19 cellular contexts compared by ENCODE assay signal in the genomic region with DNA sequence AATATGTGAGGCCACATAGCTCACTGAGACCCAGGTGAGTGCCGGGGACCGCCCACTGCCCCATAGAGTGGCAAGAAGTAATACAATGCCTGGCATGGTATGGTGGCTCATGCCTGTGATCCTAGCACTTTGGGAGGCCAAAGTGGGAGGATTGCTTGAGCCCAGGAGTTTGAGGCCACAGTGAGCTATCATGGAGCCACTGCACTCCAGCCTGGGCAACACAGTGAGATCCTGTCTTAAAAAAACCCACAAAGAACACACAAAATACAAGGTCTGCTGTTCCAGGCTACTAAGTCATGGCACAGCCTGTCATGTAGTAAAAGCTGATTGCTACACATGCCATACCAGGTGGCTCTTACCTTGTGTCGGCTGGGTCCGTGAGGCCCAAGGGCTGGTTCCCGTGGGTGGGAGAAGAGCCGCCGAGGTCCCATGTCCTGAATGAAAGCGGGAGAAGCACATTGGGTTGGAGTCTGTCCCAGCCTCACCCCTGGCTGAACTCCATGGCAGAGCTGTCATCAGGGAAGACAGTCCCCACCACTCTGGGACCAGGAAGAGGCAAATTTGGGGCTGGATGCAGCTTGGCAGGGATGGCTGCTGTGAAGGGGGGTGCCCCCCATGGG. TPM values are rescaled to one million over a fixed set of nuclear protein-coding genes. Genes with fewer than 3 reads are reported as not detected.
DNase-seq lines count a peak whose midpoint lies in the region; ATAC-seq and TF ChIP-seq lines count a peak whose summit lies in the region.
"Had no signal": no experiment of that assay in that cellular context is flagged by ENCODE, and none has a peak within 500 bp of the region (broad histone marks: within the 10 kb centered on the region; RNA-seq: fewer than 3 reads in every experiment).

No MANE protein-coding gene starts in this region.

- CTCF ChIA-PET in activated naive CD4-positive, alpha-beta T cell treated with anti-CD3 and anti-CD28 coated beads, Interleukin-2, amount 10 ng/mL, durations not matched to agents 7 days and 5 days (lab: Charles Lee) = no interaction called here
- CTCF ChIA-PET in WTC11 (lab: Charles Lee) = interaction anchor here (0.9 to 1.4 kb wide), 2 partner anchors 60 to 70 kb away, joined by 3 to 5 read pairs; no protein-coding TSS in a partner anchor

- WGBS in neuronal stem cell (ENCODE audit: extremely low coverage in 2 of 2, insufficient read length in 2 of 2, insufficient replicate concordance in 1 of 2), 2 donors = no CpG with 5 or more reads among the region's 8 CpGs

- H3K27me3 ChIP-seq in neuronal stem cell (ENCODE audit: control insufficient read depth in 3 of 3, insufficient read depth in 3 of 3, low read depth in 1 of 3, low read length in 3 of 3) = no peaks in the 10 kb centered on the region
- H3K27me3 ChIP-seq: BLaER1 had no signal

- no peaks in the 10 kb centered on the region for H3K9me3 ChIP-seq in neuronal stem cell (replicated peaks in 1 of 2; ENCODE audit: control insufficient read depth in 2 of 2, insufficient read depth in 1 of 2, low read depth in 1 of 2, low read length in 2 of 2)
- H3K9me3 ChIP-seq: A549, BLaER1 had no signal

- no peak overlapping the region for H3K18ac ChIP-seq in neuronal stem cell (ENCODE audit: low read length)

- POLR2A ChIA-PET in WTC11 (lab: Charles Lee) = no interaction called here

- H3K36me3 Mint-ChIP-seq in activated naive CD4-positive, alpha-beta T cell treated with anti-CD3 and anti-CD28 coated beads, Interleukin-2, amount 10 ng/mL, durations not matched to agents 7 days and 5 days = peaks cover 30% of the 10 kb centered on the region
- peaks cover 16% of the 10 kb centered on the region for H3K36me3 Mint-ChIP-seq in WTC11

- H2AFZ ChIP-seq in neuronal stem cell (ENCODE audit: low read length) = no peak overlapping the region

- H3K4me3 Mint-ChIP-seq in activated naive CD4-positive, alpha-beta T cell treated with anti-CD3 and anti-CD28 coated beads, Interleukin-2, amount 10 ng/mL, durations not matched to agents 7 days and 5 days = no peak overlapping the region
- H3K4me3 Mint-ChIP-seq in WTC11 = no peak overlapping the region
- H3K4me3 Mint-ChIP-seq: CD14-positive monocyte; CD4-positive, alpha-beta memory T cell had no signal

- H4K91ac ChIP-seq in neuronal stem cell (ENCODE audit: low read depth, low read length, poor library complexity) = no peak overlapping the region

- no peak overlapping the region for H3K4ac ChIP-seq in neuronal stem cell (ENCODE audit: low read length)

- H2BK120ac ChIP-seq in neuronal stem cell (ENCODE audit: low read depth, low read length) = no peak overlapping the region

- H3K4me1 Mint-ChIP-seq in activated naive CD4-positive, alpha-beta T cell treated with anti-CD3 and anti-CD28 coated beads, Interleukin-2, amount 10 ng/mL, durations not matched to agents 7 days and 5 days = peaks cover 18% of the 10 kb centered on the region
- H3K4me1 Mint-ChIP-seq in WTC11 = peaks cover 13% of the 10 kb centered on the region

- no peak overlapping the region for H2BK5ac ChIP-seq in neuronal stem cell (ENCODE audit: low read length)

- H3K27me3 Mint-ChIP-seq in activated naive CD4-positive, alpha-beta T cell treated with anti-CD3 and anti-CD28 coated beads, Interleukin-2, amount 10 ng/mL, durations not matched to agents 7 days and 5 days = no peaks in the 10 kb centered on the region
- H3K27me3 Mint-ChIP-seq in WTC11 (ENCODE audit: low read depth) = no peaks in the 10 kb centered on the region
- H3K27me3 Mint-ChIP-seq: CD4-positive, alpha-beta memory T cell had no signal

- H2BK12ac ChIP-seq in neuronal stem cell (ENCODE audit: low read length) = no peak overlapping the region

- ATAC-seq in WTC11 = no peak
- no peak for ATAC-seq in HG03457 (IDR thresholded peaks at IDR 0.05; ENCODE audit: unreplicated experiment)
- ATAC-seq: A549, HCT116, HepG2 had no signal

- peaks cover 44 to 81% of the 10 kb centered on the region in 2 donors for H3K36me3 ChIP-seq in neuronal stem cell (replicated peaks in 1 of 2; ENCODE audit: control insufficient read depth in 2 of 2, insufficient read depth in 2 of 2, low read length in 2 of 2)

- H3K4me3 ChIP-seq in neuronal stem cell (ENCODE audit: low read length in 2 of 2) = peak overlapping the region in 1 of 2 donors; percentile 49
- H3K4me3 ChIP-seq: A549, BLaER1 had no signal

- no peak overlapping the region for H3K14ac ChIP-seq in neuronal stem cell (ENCODE audit: low read length)

- H4K8ac ChIP-seq in neuronal stem cell (ENCODE audit: low read depth, low read length) = peak overlapping the region; percentile 96

- no peak for DNase-seq in activated naive CD4-positive, alpha-beta T cell treated with anti-CD3 and anti-CD28 coated beads, Interleukin-2, amount 10 ng/mL, durations not matched to agents 7 days and 5 days
- DNase-seq in activated naive CD4-positive, alpha-beta T cell treated with Interleukin-2 at 50 U/mL for 16 hours = no peak
- DNase-seq in WTC11 (ENCODE audit: low spot score) (no peak), neuronal stem cell (ENCODE audit: low spot score) (no peak), RKO (ENCODE audit: low spot score) (no peak)
- DNase-seq in activated CD4-positive, alpha-beta T cell treated with anti-CD3 and anti-CD28 coated beads, Interleukin-2, amount 50 U/mL, for 48 hours = no peak
- DNase-seq: Calu3; CD4-positive, alpha-beta memory T cell; DMS79 treated with DMSO at 0.1 percent for 48 hours; GF-D8; GOT3; H7 had no signal

- H2AK5ac ChIP-seq in neuronal stem cell (ENCODE audit: low read depth, low read length) = no peak overlapping the region

- peaks cover 0 to 2% of the 10 kb centered on the region in 2 donors for H3K4me1 ChIP-seq in neuronal stem cell (ENCODE audit: control insufficient read depth in 2 of 2, insufficient read depth in 1 of 2, low read depth in 1 of 2, low read length in 2 of 2)

- TF ChIP-seq CTCF in WTC11 (IDR thresholded peaks at IDR 0.05) = no peak

- H3K79me1 ChIP-seq in neuronal stem cell (ENCODE audit: low read depth, low read length) = peaks cover 13% of the 10 kb centered on the region

- H3K9ac ChIP-seq in neuronal stem cell (ENCODE audit: low read depth, low read length, poor library complexity) = no peak overlapping the region
- H3K9ac ChIP-seq: BLaER1 had no signal

- H3K23ac ChIP-seq in neuronal stem cell (ENCODE audit: low read depth, low read length, poor library complexity) = no peak overlapping the region

- no peak overlapping the region for H3K4me2 ChIP-seq in neuronal stem cell (ENCODE audit: insufficient read depth, low read length, poor library complexity, severe bottlenecking)
- H3K4me2 ChIP-seq: A549, BLaER1 had no signal

- no peaks in the 10 kb centered on the region for H3K9me3 Mint-ChIP-seq in activated naive CD4-positive, alpha-beta T cell treated with anti-CD3 and anti-CD28 coated beads, Interleukin-2, amount 10 ng/mL, durations not matched to agents 7 days and 5 days
- no peaks in the 10 kb centered on the region for H3K9me3 Mint-ChIP-seq in WTC11

- H3K27ac Mint-ChIP-seq in activated naive CD4-positive, alpha-beta T cell treated with anti-CD3 and anti-CD28 coated beads, Interleukin-2, amount 10 ng/mL, durations not matched to agents 7 days and 5 days = peak overlapping the region; percentile 19
- no peak overlapping the region for H3K27ac Mint-ChIP-seq in WTC11

- H2BK15ac ChIP-seq in neuronal stem cell (ENCODE audit: low read length) = no peak overlapping the region

- no peak overlapping the region for H3K27ac ChIP-seq in neuronal stem cell (replicated peaks; ENCODE audit: low read length)
- H3K27ac ChIP-seq: 22Rv1, A549, BLaER1 had no signal

TF ChIP-seq in WTC11, 78 proteins besides CTCF, POLR2A, EP300 and RAD21:
- peak; percentile 58 for TF ChIP-seq ZNF121 (CRISPR knock-in tag; IDR thresholded peaks at IDR 0.05)
- TF ChIP-seq, protein P1, sequence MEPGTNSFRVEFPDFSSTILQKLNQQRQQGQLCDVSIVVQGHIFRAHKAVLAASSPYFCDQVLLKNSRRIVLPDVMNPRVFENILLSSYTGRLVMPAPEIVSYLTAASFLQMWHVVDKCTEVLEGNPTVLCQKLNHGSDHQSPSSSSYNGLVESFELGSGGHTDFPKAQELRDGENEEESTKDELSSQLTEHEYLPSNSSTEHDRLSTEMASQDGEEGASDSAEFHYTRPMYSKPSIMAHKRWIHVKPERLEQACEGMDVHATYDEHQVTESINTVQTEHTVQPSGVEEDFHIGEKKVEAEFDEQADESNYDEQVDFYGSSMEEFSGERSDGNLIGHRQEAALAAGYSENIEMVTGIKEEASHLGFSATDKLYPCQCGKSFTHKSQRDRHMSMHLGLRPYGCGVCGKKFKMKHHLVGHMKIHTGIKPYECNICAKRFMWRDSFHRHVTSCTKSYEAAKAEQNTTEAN (CRISPR knock-in tag; IDR thresholded peaks at IDR 0.05) = no peak

RNA-seq across cellular contexts. Expression of a gene that starts 3.1 kb away (rescaled TPM):
- total RNA-seq in WTC11 (2021) = 26.2 to 27.0 TPM (median 26.6 TPM) in 3 replicates
- 13.4 TPM for polyA plus RNA-seq in neuronal stem cell (2013, experiment 1 of 2)
- 13.5 TPM for polyA plus RNA-seq in neuronal stem cell (2013, experiment 2 of 2)

RNA-seq across cellular contexts. Expression of a gene that starts 9.3 kb away (rescaled TPM):
- total RNA-seq in WTC11 (2021) = 5.9 to 8.9 TPM (median 7.7 TPM) in 3 replicates
- polyA plus RNA-seq in neuronal stem cell (2013, experiment 1 of 2) = 3.5 TPM
- 4.2 TPM for polyA plus RNA-seq in neuronal stem cell (2013, experiment 2 of 2)

RNA-seq across cellular contexts. Expression of a gene that starts 14.4 kb away (rescaled TPM):
- 85.8 to 87.4 TPM (median 86.9 TPM) in 3 replicates for total RNA-seq in WTC11 (2021)
- polyA plus RNA-seq in neuronal stem cell (2013, experiment 1 of 2) = 44.6 TPM
- 45.3 TPM for polyA plus RNA-seq in neuronal stem cell (2013, experiment 2 of 2)

RNA-seq across cellular contexts. Expression of a gene that starts 20.5 kb away (rescaled TPM):
- total RNA-seq in WTC11 (2021) = 18.7 to 21.3 TPM (median 21.3 TPM) in 3 replicates
- 1.3 TPM for polyA plus RNA-seq in neuronal stem cell (2013, experiment 1 of 2)
- polyA plus RNA-seq in neuronal stem cell (2013, experiment 2 of 2) = 1.5 TPM

RNA-seq across cellular contexts. Expression of a gene that starts 29.2 kb away (rescaled TPM):
- 7.3 to 8.1 TPM (median 8.0 TPM) in 3 replicates for total RNA-seq in WTC11 (2021)
- polyA plus RNA-seq in neuronal stem cell (2013, experiment 1 of 2) = 0.73 TPM
- polyA plus RNA-seq in neuronal stem cell (2013, experiment 2 of 2) = 0.84 TPM
